ENCODE assay signal across 18 cellular contexts in the genomic region with DNA sequence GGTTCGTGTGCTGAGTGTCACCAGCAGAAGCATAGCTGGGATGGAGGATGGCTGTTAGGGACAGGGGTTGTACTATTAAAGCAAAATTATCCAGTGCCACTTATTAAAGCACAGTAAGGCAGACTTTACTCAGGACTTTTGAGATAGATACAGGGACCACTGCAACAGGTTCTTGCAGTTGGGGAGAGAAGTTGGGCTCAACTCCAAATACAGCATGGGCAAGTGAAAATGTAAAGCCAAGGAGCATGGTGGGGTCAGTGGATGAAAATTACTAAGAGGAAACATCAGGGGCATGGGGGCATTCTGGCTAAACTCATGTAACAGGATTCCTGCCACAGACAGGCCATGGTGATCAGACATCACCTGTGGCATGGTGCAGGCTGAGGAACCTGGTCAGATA. TPM values are rescaled to one million over a fixed set of nuclear protein-coding genes. Genes with fewer than 3 reads are reported as not detected.
"Had no signal": no experiment of that assay in that cellular context is flagged by ENCODE, and none has a peak within 500 bp of the region (broad histone marks: within the 10 kb centered on the region; RNA-seq: fewer than 3 reads in every experiment).

No MANE protein-coding gene starts in this region.

- H3K4me1 ChIP-seq: SJCRH30 had no signal

- H3K36me3 ChIP-seq: SJCRH30 had no signal

- H3K9me3 ChIP-seq: SJCRH30 had no signal

- H3K4me3 ChIP-seq: SJCRH30 had no signal

- H3K4me2 ChIP-seq: KMS-11 had no signal

- ATAC-seq: Panc1, SK-N-SH treated with all-trans-retinoic acid at 6 μM for 48 hours had no signal

- H3K9ac ChIP-seq: KMS-11 had no signal

- H3K27ac ChIP-seq: KMS-11, RWPE1, SJCRH30 had no signal

- DNase-seq: Kasumi-1, MM.1S, NCI-H1092 treated with DMSO at 0.1 percent for 48 hours, NCI-H1436 treated with DMSO at 0.1 percent for 48 hours, NCI-H1694, NCI-H187 treated with DMSO at 0.1 percent for 48 hours, NCI-H2029 treated with DMSO at 0.1 percent for 48 hours, NCI-H2227 treated with DMSO at 0.1 percent for 48 hours, NCI-H524, NCI-H526 treated with DMSO at 0.1 percent for 48 hours, NCI-H774, SHP77, SJCRH30 had no signal

RNA-seq across cellular contexts. Expression of a gene that starts 15.0 kb away (rescaled TPM):
- total RNA-seq: NCI-H460, SJCRH30 had no signal

RNA-seq across cellular contexts. Expression of a gene that starts 15.2 kb away (rescaled TPM):
- total RNA-seq: NCI-H460, SJCRH30 had no signal

RNA-seq across cellular contexts. Expression of a gene that starts 32.7 kb away (rescaled TPM):
- total RNA-seq: NCI-H460, SJCRH30 had no signal
